ENCODE assay signal across 25 cellular contexts in the genomic region with DNA sequence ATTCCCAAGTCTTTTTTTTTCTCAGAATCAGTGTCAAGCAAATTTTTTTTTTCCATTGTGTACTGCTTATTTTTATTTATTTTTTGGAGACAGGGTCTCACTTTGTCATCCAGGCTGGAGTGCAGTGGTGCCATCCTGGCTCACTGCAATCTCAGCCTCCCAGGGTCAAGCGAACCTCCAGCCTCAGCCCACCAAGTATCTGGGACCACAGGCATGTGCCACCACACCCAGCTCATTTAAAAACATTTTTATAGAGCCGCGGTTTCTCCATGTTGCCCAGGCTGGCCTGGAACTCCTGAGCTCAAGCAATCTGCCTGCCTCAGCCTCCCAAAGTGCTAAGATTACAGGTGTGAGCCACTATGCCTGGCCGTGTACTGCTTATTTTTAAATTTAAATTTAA.
"Had no signal": no experiment of that assay in that cellular context is flagged by ENCODE, and none has a peak within 500 bp of the region (broad histone marks: within the 10 kb centered on the region; RNA-seq: fewer than 3 reads in every experiment).

No MANE protein-coding gene starts in this region.

- H3K4me3 ChIP-seq: colonic mucosa, coronary artery, dorsolateral prefrontal cortex, esophagus muscularis mucosa, esophagus squamous epithelium, gastrocnemius medialis, gastroesophageal sphincter, heart left ventricle, heart right ventricle had no signal

- H3K27me3 ChIP-seq: colonic mucosa, gastrocnemius medialis had no signal

- H3K36me3 ChIP-seq: colonic mucosa, esophagus muscularis mucosa, esophagus squamous epithelium, gastrocnemius medialis, gastroesophageal sphincter, heart left ventricle, heart right ventricle had no signal

- ATAC-seq: effector memory CD8-positive, alpha-beta T cell; esophagus mucosa; foreskin keratinocyte; gastrocnemius medialis; gastroesophageal sphincter; heart left ventricle; heart right ventricle had no signal

- DNase-seq: colonic mucosa; cortex of kidney; dermis blood vessel endothelial cell; dorsolateral prefrontal cortex; effector CD4-positive, alpha-beta T cell; effector CD8-positive, alpha-beta T cell; effector memory CD4-positive, alpha-beta T cell; effector memory CD8-positive, alpha-beta T cell; endodermal cell; erythroblast; esophagus squamous epithelium; foreskin fibroblast; foreskin keratinocyte; foreskin melanocyte; gastrocnemius medialis; glutamatergic neuron; head of caudate nucleus; heart left ventricle; heart right ventricle had no signal

- H3K27ac ChIP-seq: colonic mucosa, coronary artery, dorsolateral prefrontal cortex, epithelial cell of prostate, esophagus muscularis mucosa, esophagus squamous epithelium, foreskin keratinocyte, gastrocnemius medialis, gastroesophageal sphincter, heart left ventricle, heart right ventricle had no signal

- H3K9me3 Mint-ChIP-seq: dendritic cell treated with granulocyte-macrophage colony-stimulating factor and Interleukin-4, amounts not matched to agents 40 ng/mL and 50 ng/mL, for 4 days; effector memory CD8-positive, alpha-beta T cell; endodermal cell had no signal

- H3K4me1 ChIP-seq: colonic mucosa, esophagus muscularis mucosa, esophagus squamous epithelium, gastrocnemius medialis, gastroesophageal sphincter, heart left ventricle, heart right ventricle had no signal

- H3K4me3 Mint-ChIP-seq: dendritic cell treated with granulocyte-macrophage colony-stimulating factor and Interleukin-4, amounts not matched to agents 40 ng/mL and 50 ng/mL, for 4 days; effector memory CD8-positive, alpha-beta T cell; endodermal cell had no signal

- H3K27ac Mint-ChIP-seq: dendritic cell treated with granulocyte-macrophage colony-stimulating factor and Interleukin-4, amounts not matched to agents 40 ng/mL and 50 ng/mL, for 4 days; effector memory CD8-positive, alpha-beta T cell; endodermal cell had no signal

- H3K9me3 ChIP-seq: colonic mucosa, esophagus muscularis mucosa, esophagus squamous epithelium, gastrocnemius medialis, gastroesophageal sphincter, heart left ventricle, heart right ventricle had no signal
